In genomic region chr19:4062576-4063368, GRCh38 we compare ENCODE assay signal across 1 cellular context.
A peak's percentile ranks its signal among the peaks of the same experiment; 100 is the strongest.
TF ChIP-seq lines count a peak whose summit lies in the region.

No MANE protein-coding gene starts in this region.

TF ChIP-seq in HepG2, 621 proteins besides CTCF, POLR2A, EP300 and RAD21 (continued from another document and continues in another):
- TF ChIP-seq, protein P1, sequence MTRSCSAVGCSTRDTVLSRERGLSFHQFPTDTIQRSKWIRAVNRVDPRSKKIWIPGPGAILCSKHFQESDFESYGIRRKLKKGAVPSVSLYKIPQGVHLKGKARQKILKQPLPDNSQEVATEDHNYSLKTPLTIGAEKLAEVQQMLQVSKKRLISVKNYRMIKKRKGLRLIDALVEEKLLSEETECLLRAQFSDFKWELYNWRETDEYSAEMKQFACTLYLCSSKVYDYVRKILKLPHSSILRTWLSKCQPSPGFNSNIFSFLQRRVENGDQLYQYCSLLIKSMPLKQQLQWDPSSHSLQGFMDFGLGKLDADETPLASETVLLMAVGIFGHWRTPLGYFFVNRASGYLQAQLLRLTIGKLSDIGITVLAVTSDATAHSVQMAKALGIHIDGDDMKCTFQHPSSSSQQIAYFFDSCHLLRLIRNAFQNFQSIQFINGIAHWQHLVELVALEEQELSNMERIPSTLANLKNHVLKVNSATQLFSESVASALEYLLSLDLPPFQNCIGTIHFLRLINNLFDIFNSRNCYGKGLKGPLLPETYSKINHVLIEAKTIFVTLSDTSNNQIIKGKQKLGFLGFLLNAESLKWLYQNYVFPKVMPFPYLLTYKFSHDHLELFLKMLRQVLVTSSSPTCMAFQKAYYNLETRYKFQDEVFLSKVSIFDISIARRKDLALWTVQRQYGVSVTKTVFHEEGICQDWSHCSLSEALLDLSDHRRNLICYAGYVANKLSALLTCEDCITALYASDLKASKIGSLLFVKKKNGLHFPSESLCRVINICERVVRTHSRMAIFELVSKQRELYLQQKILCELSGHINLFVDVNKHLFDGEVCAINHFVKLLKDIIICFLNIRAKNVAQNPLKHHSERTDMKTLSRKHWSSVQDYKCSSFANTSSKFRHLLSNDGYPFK (CRISPR knock-in tag; IDR thresholded peaks at IDR 0.05; ENCODE audit: borderline replicate concordance): no peak
- TF ChIP-seq PRDM4 (CRISPR knock-in tag; IDR thresholded peaks at IDR 0.05; ENCODE audit: borderline replicate concordance) (no peak), HHEX (CRISPR knock-in tag; IDR thresholded peaks at IDR 0.05) (no peak), MXD3 (CRISPR knock-in tag; IDR thresholded peaks at IDR 0.05) (no peak), ZNF407 (CRISPR knock-in tag; IDR thresholded peaks at IDR 0.05; ENCODE audit: not compliant biosample characterization) (no peak), PATZ1 (CRISPR knock-in tag; IDR thresholded peaks at IDR 0.05) (0 out of 2 replicates have a peak, but pooled peaks have one; percentile 12), AKNA (CRISPR knock-in tag; IDR thresholded peaks at IDR 0.05; ENCODE audit: borderline replicate concordance) (no peak), SYNCRIP (IDR thresholded peaks at IDR 0.05; ENCODE audit: insufficient read depth, low read depth, low read length) (no peak), ZBTB7A (CRISPR knock-in tag; IDR thresholded peaks at IDR 0.05) (no peak), NR2C2 (CRISPR knock-in tag; IDR thresholded peaks at IDR 0.05; ENCODE audit: borderline replicate concordance) (0 out of 2 replicates have a peak, but pooled peaks have one; percentile 32), FLYWCH1 (CRISPR knock-in tag; IDR thresholded peaks at IDR 0.05) (no peak), SMARCC2 (IDR thresholded peaks at IDR 0.05) (no peak), ASH2L (IDR thresholded peaks at IDR 0.05; ENCODE audit: insufficient read length, low read depth, low read length) (no peak), TCF12 (IDR thresholded peaks at IDR 0.05) (no peak), TCF12 (CRISPR knock-in tag; IDR thresholded peaks at IDR 0.05) (no peak), NFATC3 (CRISPR knock-in tag; IDR thresholded peaks at IDR 0.05) (no peak), ZBTB42 (CRISPR knock-in tag; IDR thresholded peaks at IDR 0.05) (0 out of 2 replicates have a peak, but pooled peaks have one; percentile 11), RXRA (CRISPR knock-in tag; IDR thresholded peaks at IDR 0.05) (peak; percentile 29; the same call in 1 of the 2 replicates), CREB1 (IDR thresholded peaks at IDR 0.05) (no peak), CREB1 (CRISPR knock-in tag; IDR thresholded peaks at IDR 0.05) (no peak), ZBTB44 (CRISPR knock-in tag; IDR thresholded peaks at IDR 0.05) (no peak)
- TF ChIP-seq, protein P2, sequence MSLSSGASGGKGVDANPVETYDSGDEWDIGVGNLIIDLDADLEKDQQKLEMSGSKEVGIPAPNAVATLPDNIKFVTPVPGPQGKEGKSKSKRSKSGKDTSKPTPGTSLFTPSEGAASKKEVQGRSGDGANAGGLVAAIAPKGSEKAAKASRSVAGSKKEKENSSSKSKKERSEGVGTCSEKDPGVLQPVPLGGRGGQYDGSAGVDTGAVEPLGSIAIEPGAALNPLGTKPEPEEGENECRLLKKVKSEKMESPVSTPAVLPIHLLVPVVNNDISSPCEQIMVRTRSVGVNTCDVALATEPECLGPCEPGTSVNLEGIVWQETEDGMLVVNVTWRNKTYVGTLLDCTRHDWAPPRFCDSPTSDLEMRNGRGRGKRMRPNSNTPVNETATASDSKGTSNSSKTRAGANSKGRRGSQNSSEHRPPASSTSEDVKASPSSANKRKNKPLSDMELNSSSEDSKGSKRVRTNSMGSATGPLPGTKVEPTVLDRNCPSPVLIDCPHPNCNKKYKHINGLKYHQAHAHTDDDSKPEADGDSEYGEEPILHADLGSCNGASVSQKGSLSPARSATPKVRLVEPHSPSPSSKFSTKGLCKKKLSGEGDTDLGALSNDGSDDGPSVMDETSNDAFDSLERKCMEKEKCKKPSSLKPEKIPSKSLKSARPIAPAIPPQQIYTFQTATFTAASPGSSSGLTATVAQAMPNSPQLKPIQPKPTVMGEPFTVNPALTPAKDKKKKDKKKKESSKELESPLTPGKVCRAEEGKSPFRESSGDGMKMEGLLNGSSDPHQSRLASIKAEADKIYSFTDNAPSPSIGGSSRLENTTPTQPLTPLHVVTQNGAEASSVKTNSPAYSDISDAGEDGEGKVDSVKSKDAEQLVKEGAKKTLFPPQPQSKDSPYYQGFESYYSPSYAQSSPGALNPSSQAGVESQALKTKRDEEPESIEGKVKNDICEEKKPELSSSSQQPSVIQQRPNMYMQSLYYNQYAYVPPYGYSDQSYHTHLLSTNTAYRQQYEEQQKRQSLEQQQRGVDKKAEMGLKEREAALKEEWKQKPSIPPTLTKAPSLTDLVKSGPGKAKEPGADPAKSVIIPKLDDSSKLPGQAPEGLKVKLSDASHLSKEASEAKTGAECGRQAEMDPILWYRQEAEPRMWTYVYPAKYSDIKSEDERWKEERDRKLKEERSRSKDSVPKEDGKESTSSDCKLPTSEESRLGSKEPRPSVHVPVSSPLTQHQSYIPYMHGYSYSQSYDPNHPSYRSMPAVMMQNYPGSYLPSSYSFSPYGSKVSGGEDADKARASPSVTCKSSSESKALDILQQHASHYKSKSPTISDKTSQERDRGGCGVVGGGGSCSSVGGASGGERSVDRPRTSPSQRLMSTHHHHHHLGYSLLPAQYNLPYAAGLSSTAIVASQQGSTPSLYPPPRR (CRISPR knock-in tag; IDR thresholded peaks at IDR 0.05; ENCODE audit: borderline replicate concordance): no peak
